In the genomic region with DNA sequence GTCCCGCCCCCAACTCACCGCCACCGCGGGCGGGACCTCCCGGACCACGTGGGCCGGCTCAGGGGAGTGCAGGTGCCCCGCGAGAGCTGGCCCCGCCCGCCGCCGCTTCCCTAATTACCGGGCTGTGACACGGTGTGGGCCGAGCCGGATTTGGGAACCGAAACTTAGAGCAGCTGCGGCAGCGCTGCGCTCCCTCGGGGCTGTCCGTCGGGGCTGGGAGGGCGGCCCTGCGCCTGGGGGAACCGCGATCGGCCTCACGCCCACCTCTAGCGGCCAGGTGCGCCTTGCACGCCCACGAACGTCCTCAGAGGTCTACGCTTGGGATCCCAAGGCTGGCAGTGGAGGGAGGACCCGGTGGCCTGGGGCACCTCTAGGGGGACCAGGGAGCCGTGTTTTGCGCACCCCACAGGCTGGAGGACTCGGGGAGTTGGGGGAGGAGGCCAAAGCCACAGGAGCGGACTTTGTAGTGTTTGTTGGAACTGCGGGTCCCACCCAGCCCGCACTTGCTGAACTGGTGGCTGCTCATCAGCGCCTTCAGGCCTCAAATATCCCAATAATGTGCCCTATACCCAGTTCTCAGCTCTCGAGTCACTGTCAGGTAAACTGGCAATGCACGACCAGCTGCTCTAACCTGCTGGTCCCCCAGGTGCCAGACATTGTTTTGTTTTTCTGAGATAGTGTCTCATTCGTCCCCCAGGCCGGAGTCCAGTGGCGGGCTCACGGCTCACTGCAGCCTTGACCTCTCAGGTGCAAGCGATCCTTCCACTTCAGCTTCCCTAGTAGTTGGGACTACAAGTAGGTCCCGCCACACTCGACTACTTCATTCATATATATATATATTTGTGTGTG, we compare ENCODE assay signal across 1 cellular context.
TF ChIP-seq lines count a peak whose summit lies in the region.

No MANE protein-coding gene starts in this region.

TF ChIP-seq in WTC11, 78 proteins besides CTCF, POLR2A, EP300 and RAD21 (continued from another document):
- 0 out of 2 replicates have a peak, but pooled peaks have one; percentile 21 for TF ChIP-seq GABPB1 (CRISPR knock-in tag; IDR thresholded peaks at IDR 0.05)
- TF ChIP-seq, protein P1, sequence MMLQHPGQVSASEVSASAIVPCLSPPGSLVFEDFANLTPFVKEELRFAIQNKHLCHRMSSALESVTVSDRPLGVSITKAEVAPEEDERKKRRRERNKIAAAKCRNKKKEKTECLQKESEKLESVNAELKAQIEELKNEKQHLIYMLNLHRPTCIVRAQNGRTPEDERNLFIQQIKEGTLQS (CRISPR knock-in tag; conservative IDR thresholded peaks at IDR 0.05) = no peak
- TF ChIP-seq ZBTB21 (CRISPR knock-in tag; IDR thresholded peaks at IDR 0.05; ENCODE audit: borderline replicate concordance) = no peak
- TF ChIP-seq ELF4 (CRISPR knock-in tag; IDR thresholded peaks at IDR 0.05; ENCODE audit: low read depth) = 0 out of 2 replicates have a peak, but pooled peaks have one; percentile 42
- TF ChIP-seq NFE2L1 (CRISPR knock-in tag; IDR thresholded peaks at IDR 0.05) = no peak
- TF ChIP-seq, protein P2, sequence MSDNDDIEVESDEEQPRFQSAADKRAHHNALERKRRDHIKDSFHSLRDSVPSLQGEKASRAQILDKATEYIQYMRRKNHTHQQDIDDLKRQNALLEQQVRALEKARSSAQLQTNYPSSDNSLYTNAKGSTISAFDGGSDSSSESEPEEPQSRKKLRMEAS (CRISPR knock-in tag; IDR thresholded peaks at IDR 0.05) = peak; percentile 93
- TF ChIP-seq NFATC4 (CRISPR knock-in tag; IDR thresholded peaks at IDR 0.05) = no peak; the same call in 1 of the 2 replicates
